9 cellular contexts compared by ENCODE assay signal in the genomic region with DNA sequence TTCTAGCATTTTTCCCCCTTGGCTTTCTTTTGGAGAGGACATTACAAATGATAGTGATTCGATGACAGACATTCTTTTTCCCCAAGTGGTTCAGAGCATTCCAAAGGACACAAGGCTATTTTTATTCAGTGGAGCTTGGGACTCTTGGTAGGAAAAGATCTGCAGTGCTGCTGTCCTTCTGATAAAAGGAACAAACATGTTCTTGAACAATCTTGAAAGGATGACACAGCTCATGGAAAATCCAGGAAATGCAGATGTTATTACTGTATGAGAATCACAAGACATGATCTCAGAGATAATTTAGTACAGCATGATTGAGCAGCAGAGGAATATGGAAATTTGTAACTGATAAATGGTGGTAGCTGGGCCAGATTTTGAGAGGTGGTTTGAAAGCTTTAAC.
A peak's percentile ranks its signal among the peaks of the same experiment; 100 is the strongest.
DNase-seq lines count a peak whose midpoint lies in the region; ATAC-seq and TF ChIP-seq lines count a peak whose summit lies in the region.
"Had no signal": no experiment of that assay in that cellular context is flagged by ENCODE, and none has a peak within 500 bp of the region (broad histone marks: within the 10 kb centered on the region; RNA-seq: fewer than 3 reads in every experiment).

No MANE protein-coding gene starts in this region.

- H3K9me3 ChIP-seq in trophoblast cell (ENCODE audit: insufficient read depth, low read depth, low read length): no peaks in the 10 kb centered on the region
- H3K9me3 ChIP-seq in PC-3 (ENCODE audit: low read length): no peaks in the 10 kb centered on the region

- no peak overlapping the region for H2BK12ac ChIP-seq in trophoblast cell (ENCODE audit: low read length)

- CTCF ChIA-PET in PC-3 (lab: Charles Lee) (no interaction called here), RWPE1 (lab: Yijun Ruan, JAX) (interaction anchor here (0.6 kb wide), 1 partner anchor 1859 kb away, joined by 3 read pairs; no protein-coding TSS in a partner anchor)

- H3K36me3 ChIP-seq in trophoblast cell (ENCODE audit: control insufficient read depth in 1 of 2, insufficient read depth in 2 of 2, low read length in 2 of 2) (no peaks in the 10 kb centered on the region), PC-3 (ENCODE audit: low read depth, low read length) (no peaks in the 10 kb centered on the region)

- H4K8ac ChIP-seq in trophoblast cell (ENCODE audit: low read depth, low read length): no peak overlapping the region

- no peaks in the 10 kb centered on the region for H4K20me1 ChIP-seq in PC-3 (ENCODE audit: low read length)

- H3F3A ChIP-seq in PC-3 (ENCODE audit: low read length, unreplicated experiment): no peaks in the 10 kb centered on the region

- no peak overlapping the region for H4K12ac ChIP-seq in trophoblast cell (ENCODE audit: low read depth, low read length)

- peak; percentile 4 for DNase-seq in Caki2 (ENCODE audit: low read depth)
- peak; percentile 63 for DNase-seq in fibroblast of peridontal ligament (ENCODE audit: extremely low read depth)
- peak; percentile 18 to 86 for DNase-seq in trophoblast cell
- no peak for DNase-seq in PC-3
- DNase-seq in omental fat pad (ENCODE audit: low spot score): no peak
- no peak for DNase-seq in RWPE1 (ENCODE audit: low spot score)
- DNase-seq: posterior cingulate gyrus had no signal

- H3K18ac ChIP-seq in trophoblast cell (ENCODE audit: low read length): no peak overlapping the region

- H3K79me1 ChIP-seq in trophoblast cell (ENCODE audit: low read length): no peaks in the 10 kb centered on the region

- intact Hi-C loops in PC-3 (cut with micrococcal nuclease): loop anchor here (5.0 to 10.0 kb wide), 4 partner anchors 44 to 1137 kb away; partner anchors contain the start of gene PDS5B

- no peak overlapping the region for H2AK5ac ChIP-seq in trophoblast cell (ENCODE audit: low read length)

- H2AFZ ChIP-seq in trophoblast cell (ENCODE audit: insufficient read depth, low read length, poor library complexity) (no peak overlapping the region), PC-3 (ENCODE audit: low read length) (no peak overlapping the region)

- H2BK120ac ChIP-seq in trophoblast cell (ENCODE audit: insufficient read depth, low read length, poor library complexity): no peak overlapping the region

- POLR2A ChIA-PET in PC-3 (lab: Charles Lee; ENCODE audit: unreplicated experiment): interaction anchor here (0.7 kb wide), 1 partner anchor 9 kb away, joined by 3 read pairs; no protein-coding TSS in a partner anchor
- POLR2A ChIA-PET in RWPE1 (lab: Yijun Ruan, JAX; ENCODE audit: low non-redundant PET): no interaction called here

- no peak overlapping the region for H3K4ac ChIP-seq in trophoblast cell (ENCODE audit: low read depth, low read length)

- no peaks in the 10 kb centered on the region for H3K9me2 ChIP-seq in PC-3 (replicated peaks; ENCODE audit: low read length)

- no peak for TF ChIP-seq CTCF in PC-3 (conservative IDR thresholded peaks at IDR 0.05; ENCODE audit: low read depth, low read length)
- TF ChIP-seq CTCF in omental fat pad (IDR thresholded peaks at IDR 0.05): no peak
- no peak for TF ChIP-seq CTCF in RWPE1 (conservative IDR thresholded peaks at IDR 0.05; ENCODE audit: low read depth)

- H3K4me3 ChIP-seq in trophoblast cell (ENCODE audit: low read depth, low read length) (no peak overlapping the region), PC-3 (ENCODE audit: low read length) (no peak overlapping the region)

- no peak overlapping the region for H2BK5ac ChIP-seq in trophoblast cell (ENCODE audit: low read depth, low read length, poor library complexity)

- BruUV-seq in PC-3 (replicated peaks; lab: Mats Ljungman, UMichigan): no TSS peak

- no peak overlapping the region for H4K91ac ChIP-seq in trophoblast cell (ENCODE audit: low read depth, low read length)

- WGBS in trophoblast cell (ENCODE audit: extremely low coverage, insufficient coverage, insufficient read length): no CpG with 5 or more reads among the region's 1 CpG

- H3K79me2 ChIP-seq in trophoblast cell (ENCODE audit: control insufficient read depth, insufficient read depth, low read length, poor library complexity) (no peaks in the 10 kb centered on the region), PC-3 (ENCODE audit: low read length) (no peaks in the 10 kb centered on the region)

- H3K9ac ChIP-seq in trophoblast cell (ENCODE audit: low read length) (no peak overlapping the region), PC-3 (ENCODE audit: low read length) (no peak overlapping the region)

- no peak overlapping the region for H3K23ac ChIP-seq in trophoblast cell (ENCODE audit: low read length)

- in situ Hi-C loops in Caki2 (cut with HindIII; ENCODE audit: low pct_unique_long_range_greater_than_20kb, low sequenced_read_pairs): no loop called here

- H3K4me1 ChIP-seq in trophoblast cell (ENCODE audit: control insufficient read depth in 1 of 2, insufficient read depth in 2 of 2, low read length in 2 of 2) (no peaks in the 10 kb centered on the region), PC-3 (ENCODE audit: insufficient read depth, low read length) (0 out of 2 replicates have a peak, but pooled peaks cover 10% of the 10 kb centered on the region)

- H3K4me2 ChIP-seq in trophoblast cell (ENCODE audit: low read length) (no peak overlapping the region), PC-3 (ENCODE audit: low read length) (no peak overlapping the region)

- no peaks in the 10 kb centered on the region for H3K27me3 ChIP-seq in trophoblast cell (ENCODE audit: insufficient read depth, low read length)
- no peaks in the 10 kb centered on the region for H3K27me3 ChIP-seq in PC-3 (ENCODE audit: low read length)

- H3K27ac ChIP-seq in trophoblast cell (ENCODE audit: low read depth, low read length) (no peak overlapping the region), PC-3 (ENCODE audit: low read length) (no peak overlapping the region), RWPE1 (no peak overlapping the region)

- ATAC-seq in SK-N-SH treated with all-trans-retinoic acid at 6 μM for 48 hours: peak; percentile 27
- no peak for ATAC-seq in PC-3
- ATAC-seq in omental fat pad (ENCODE audit: low FRiP score): no peak
- ATAC-seq in HG03280 (IDR thresholded peaks at IDR 0.05; ENCODE audit: unreplicated experiment): no peak

- no peak overlapping the region for H3K14ac ChIP-seq in trophoblast cell (ENCODE audit: low read length)

TF ChIP-seq in SK-N-SH treated with all-trans-retinoic acid at 6 μM for 48 hours, 23 proteins besides CTCF, POLR2A, EP300 and RAD21:
- TF ChIP-seq ZNF70 (CRISPR knock-in tag; IDR thresholded peaks at IDR 0.05) (no peak), ZNF8 (CRISPR knock-in tag; IDR thresholded peaks at IDR 0.05) (no peak), ISL1 (CRISPR knock-in tag; IDR thresholded peaks at IDR 0.05) (peak; percentile 44), PPARA (CRISPR knock-in tag; IDR thresholded peaks at IDR 0.05; ENCODE audit: borderline replicate concordance) (no peak), ZC3H10 (CRISPR knock-in tag; IDR thresholded peaks at IDR 0.05) (no peak)

Comparison
In these comparisons a context has a peak if more than half of its experiments do, and no peak if none do; other contexts are left out.
1. DNase-seq: peak in Caki2 (single experiment), fibroblast of peridontal ligament (single experiment) and trophoblast cell (2 of 2); none in PC-3 (single experiment), omental fat pad (single experiment) and RWPE1 (single experiment).